Comparison of ENCODE assay signal across 8 cellular contexts in genomic region chr6:63351995-63352586, GRCh38. TPM values are rescaled to one million over a fixed set of nuclear protein-coding genes. Genes with fewer than 3 reads are reported as not detected.
DNase-seq lines count a peak whose midpoint lies in the region; ATAC-seq and TF ChIP-seq lines count a peak whose summit lies in the region.

No MANE protein-coding gene starts in this region.

- intact Hi-C loops in mammary epithelial cell (cut with micrococcal nuclease) = loop anchor here (1.0 to 10.0 kb wide), 2 partner anchors 153 to 450 kb away; no protein-coding TSS in a partner anchor

- BruUV-seq in mammary epithelial cell (replicated peaks; lab: Mats Ljungman, UMichigan) = no TSS peak

- H3K36me3 ChIP-seq in mammary epithelial cell (ENCODE audit: insufficient read depth, low read length) (no peaks in the 10 kb centered on the region), neural cell (ENCODE audit: insufficient read depth, low read length) (no peaks in the 10 kb centered on the region)

- no peak for TF ChIP-seq EP300 in neural cell (conservative IDR thresholded peaks at IDR 0.05; ENCODE audit: poor library complexity, severe bottlenecking)

- H3K9ac ChIP-seq in mammary epithelial cell (ENCODE audit: insufficient read depth, low read length) = no peak overlapping the region
- no peak overlapping the region for H3K9ac ChIP-seq in neural cell (ENCODE audit: low read length)

- H3K4me2 ChIP-seq in mammary epithelial cell (ENCODE audit: insufficient read depth, low read depth, low read length) = no peak overlapping the region
- H3K4me2 ChIP-seq in neural cell (ENCODE audit: low read length) = no peak overlapping the region

- H3K27me3 ChIP-seq in mammary epithelial cell (ENCODE audit: insufficient read depth, low read length) = no peaks in the 10 kb centered on the region
- no peaks in the 10 kb centered on the region for H3K27me3 ChIP-seq in neural cell (ENCODE audit: insufficient read depth, low read depth, low read length)

- peaks cover 15% of the 10 kb centered on the region for H3K4me1 ChIP-seq in mammary epithelial cell (ENCODE audit: insufficient read depth, low read length)

- dilution Hi-C loops in mammary epithelial cell (cut with HindIII; ENCODE audit: low sequenced_read_pairs) = no loop called here

- H3K79me2 ChIP-seq in mammary epithelial cell (ENCODE audit: insufficient read depth, low read length) (no peaks in the 10 kb centered on the region), neural cell (replicated peaks; ENCODE audit: insufficient read depth, low read length) (no peaks in the 10 kb centered on the region)

- no peaks in the 10 kb centered on the region for H3K9me2 ChIP-seq in neural cell (ENCODE audit: insufficient read depth, low read length)

- WGBS in mammary epithelial cell (ENCODE audit: low coverage, missing lambda C conversion rate) = 68% methylated on average over 6 of the region's 6 CpGs

- no peak overlapping the region for H2AFZ ChIP-seq in mammary epithelial cell (ENCODE audit: low read depth, low read length)
- H2AFZ ChIP-seq in neural cell (ENCODE audit: low read depth, low read length) = no peak overlapping the region

- DNase-seq in NCI-H748 (lab: John Stamatoyannopoulos, UW; ENCODE audit: unreplicated experiment) (peak; percentile 40), NCI-H748 treated with DMSO at 0.1 percent for 48 hours (lab: John Stamatoyannopoulos, UW) (no peak), mammary epithelial cell (peak; percentile 44), COLO668 (lab: John Stamatoyannopoulos, UW; ENCODE audit: unreplicated experiment) (no peak)
- peak; percentile 28 for DNase-seq in Jurkat, Clone E6-1 (ENCODE audit: low read depth, low spot score)

- H3K27ac ChIP-seq in mammary epithelial cell (ENCODE audit: insufficient read depth, low read depth, low read length) (no peak overlapping the region), neural cell (ENCODE audit: low read length) (no peak overlapping the region)

- CTCF ChIA-PET in mammary epithelial cell (lab: Charles Lee; ENCODE audit: low non-redundant PET) = interaction anchor here (0.6 to 1.8 kb wide), 5 partner anchors 246 to 1206 kb away, joined by 3 to 15 read pairs (median 4); no protein-coding TSS in a partner anchor

- TF ChIP-seq CTCF in mammary epithelial cell (conservative IDR thresholded peaks at IDR 0.05 in 1 of 2, IDR thresholded peaks at IDR 0.05 in 1 of 2; ENCODE audit: extremely low read depth in 1 of 2, insufficient read depth in 1 of 2, low read depth in 1 of 2, low read length in 2 of 2) = peak; percentile 37 to 53
- peak; percentile 62 for TF ChIP-seq CTCF in neural cell (IDR thresholded peaks at IDR 0.05; ENCODE audit: poor library complexity, severe bottlenecking)

- peak; percentile 38 for ATAC-seq in GM21529 (IDR thresholded peaks at IDR 0.05; ENCODE audit: unreplicated experiment)
- ATAC-seq in activated CD4-positive, CD25-positive, alpha-beta regulatory T cell treated with anti-CD3 and anti-CD28 coated beads, Interleukin-2, amount 50 U/mL, for 24 hours = no peak

- in situ Hi-C loops in mammary epithelial cell (cut with MboI; ENCODE audit: low sequenced_read_pairs in 2 of 2) = loop anchor here (10.0 to 25.0 kb wide), 4 partner anchors 243 to 460 kb away; no protein-coding TSS in a partner anchor

- peak; percentile 71 for TF ChIP-seq RAD21 in neural cell (conservative IDR thresholded peaks at IDR 0.05)

- H3F3A ChIP-seq in neural cell (ENCODE audit: insufficient read depth, low read length, poor library complexity, severe bottlenecking) = no peaks in the 10 kb centered on the region

- H4K20me1 ChIP-seq in mammary epithelial cell (ENCODE audit: insufficient read depth, low read length) = no peaks in the 10 kb centered on the region
- no peaks in the 10 kb centered on the region for H4K20me1 ChIP-seq in neural cell (ENCODE audit: insufficient read depth)

- no peak overlapping the region for H3K4me3 ChIP-seq in Jurkat, Clone E6-1 (ENCODE audit: low read length)
- no peak overlapping the region for H3K4me3 ChIP-seq in mammary epithelial cell (replicated peaks in 1 of 3; ENCODE audit: insufficient read depth in 1 of 3, low read depth in 2 of 3, low read length in 3 of 3)
- H3K4me3 ChIP-seq in neural cell (ENCODE audit: low read length) = no peak overlapping the region

- H3K9me3 ChIP-seq in mammary epithelial cell (replicated peaks; ENCODE audit: insufficient read depth, low read length) (no peaks in the 10 kb centered on the region), neural cell (ENCODE audit: low read length) (no peaks in the 10 kb centered on the region)

TF ChIP-seq in neural cell, 6 proteins besides CTCF, POLR2A, EP300 and RAD21:
- no peak for TF ChIP-seq MXI1 (conservative IDR thresholded peaks at IDR 0.05; ENCODE audit: poor library complexity, severe bottlenecking)
- peak; percentile 70 for TF ChIP-seq SMC3 (conservative IDR thresholded peaks at IDR 0.05; ENCODE audit: poor library complexity)

RNA-seq across cellular contexts. Expression of gene LGSN, which starts 32.3 kb away (rescaled TPM):
- polyA plus RNA-seq in Jurkat, Clone E6-1 (2012; ENCODE audit: insufficient read depth, insufficient read length) = not detected
- total RNA-seq in mammary epithelial cell = not detected
- not detected for polyA plus RNA-seq in mammary epithelial cell
- polyA minus RNA-seq in mammary epithelial cell = not detected
- not detected in 2 replicates for polyA plus RNA-seq in neural cell
- not detected in 2 replicates for polyA minus RNA-seq in neural cell

Comparison
In these comparisons a context has a peak if more than half of its experiments do, and no peak if none do; other contexts are left out.
1. DNase-seq: peak in NCI-H748 (single experiment), Jurkat, Clone E6-1 (single experiment) and mammary epithelial cell (single experiment); none in NCI-H748 treated with DMSO at 0.1 percent for 48 hours (single experiment) and COLO668 (single experiment).